In the genomic region with DNA sequence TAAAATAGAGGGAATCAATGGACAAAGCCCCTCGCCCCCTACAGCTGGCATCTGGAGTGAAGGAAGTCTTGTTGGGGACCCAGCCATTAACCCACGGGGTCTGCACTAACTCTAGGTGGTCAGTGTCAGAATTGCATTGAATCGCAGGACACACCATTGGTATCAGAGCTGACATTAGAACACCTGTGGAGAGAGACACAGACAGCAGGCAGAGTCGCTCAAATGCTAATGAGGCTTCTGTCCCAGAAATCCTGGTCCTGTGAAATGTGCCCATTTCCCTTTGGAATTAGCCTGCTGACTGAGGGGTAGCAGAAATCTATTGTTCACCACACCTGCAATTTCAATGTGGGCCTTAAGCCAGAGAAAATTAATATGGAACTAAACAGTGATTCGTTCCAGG, we compare ENCODE assay signal across 1 cellular context.
TF ChIP-seq lines count a peak whose summit lies in the region.

No MANE protein-coding gene starts in this region.

TF ChIP-seq in H1, 55 proteins besides CTCF, POLR2A, EP300 and RAD21:
- TF ChIP-seq EZH2 (IDR thresholded peaks at IDR 0.05; ENCODE audit: low read depth, low read length, severe bottlenecking): no peak
- TF ChIP-seq KDM1A (IDR thresholded peaks at IDR 0.05; ENCODE audit: borderline replicate concordance, low read length): 0 out of 2 replicates have a peak, but pooled peaks have one; percentile 27
